Comparison of ENCODE assay signal across 8 cellular contexts in genomic region chr1:156500847-156501686, GRCh38. TPM values are rescaled to one million over a fixed set of nuclear protein-coding genes. Genes with fewer than 3 reads are reported as not detected.
DNase-seq lines count a peak whose midpoint lies in the region; ATAC-seq and TF ChIP-seq lines count a peak whose summit lies in the region.

No MANE protein-coding gene starts in this region.

- intact Hi-C loops in Calu3 (cut with micrococcal nuclease; ENCODE audit: unreplicated experiment), result loop anchor here (5.0 kb wide), 2 partner anchors 71 to 219 kb away; partner anchors contain the start of genes IQGAP3, SMG5 and TMEM79

- H3K9me3 Mint-ChIP-seq in Calu3 (ENCODE audit: low read depth, unreplicated experiment), result no peaks in the 10 kb centered on the region
- H3K9me3 Mint-ChIP-seq in endodermal cell, result peaks cover 4% of the 10 kb centered on the region

- peak overlapping the region; percentile 89 for H3K9ac ChIP-seq in HUES6 (ENCODE audit: low read length)
- peak overlapping the region; percentile 84 for H3K9ac ChIP-seq in NT2/D1 (ENCODE audit: insufficient read length, low read depth)
- peak overlapping the region; percentile 87 for H3K9ac ChIP-seq in endodermal cell (ENCODE audit: extremely low read depth, low read length, poor library complexity, severe bottlenecking)

- peaks cover 86% of the 10 kb centered on the region for H3K36me3 Mint-ChIP-seq in Calu3 (ENCODE audit: insufficient read depth, unreplicated experiment)
- no peaks in the 10 kb centered on the region for H3K36me3 Mint-ChIP-seq in endodermal cell (ENCODE audit: low read depth)

- H3K4me3 ChIP-seq in HUES6 (ENCODE audit: low read depth, low read length) (peak overlapping the region; percentile 76), NT2/D1 (ENCODE audit: insufficient read length, low read depth) (peak overlapping the region; percentile 89), endodermal cell (ENCODE audit: low read length) (peak overlapping the region; percentile 91)

- peak; percentile 39 for ATAC-seq in GM21423 (IDR thresholded peaks at IDR 0.05; ENCODE audit: unreplicated experiment)

- H3K9me3 ChIP-seq in HUES6 (ENCODE audit: control insufficient read depth, insufficient read depth, low read depth, low read length), result peaks cover 3% of the 10 kb centered on the region; the same call in 1 of the 2 replicates
- peaks cover 11% of the 10 kb centered on the region; the same call in 1 of the 2 replicates for H3K9me3 ChIP-seq in NT2/D1 (ENCODE audit: insufficient read depth, low read length)
- H3K9me3 ChIP-seq in endodermal cell (ENCODE audit: control insufficient read depth, low read length), result no peaks in the 10 kb centered on the region

- peaks cover 59% of the 10 kb centered on the region for H3K4me1 ChIP-seq in HUES6 (ENCODE audit: control insufficient read depth, insufficient read depth, low read length)
- peaks cover 37% of the 10 kb centered on the region for H3K4me1 ChIP-seq in NT2/D1 (ENCODE audit: insufficient read depth, insufficient read length)
- peaks cover 16% of the 10 kb centered on the region for H3K4me1 ChIP-seq in endodermal cell (ENCODE audit: control insufficient read depth, insufficient read depth, low read length)

- H3K4me1 Mint-ChIP-seq in Calu3 (ENCODE audit: low read depth, unreplicated experiment) (peaks cover 64% of the 10 kb centered on the region), endodermal cell (peaks cover 36% of the 10 kb centered on the region)

- H3K27me3 Mint-ChIP-seq in Calu3 (ENCODE audit: unreplicated experiment), result no peaks in the 10 kb centered on the region
- H3K27me3 Mint-ChIP-seq in endodermal cell (ENCODE audit: insufficient read depth), result no peaks in the 10 kb centered on the region

- 0% methylated on average over 5 to 58 of the region's 59 CpGs for WGBS in endodermal cell (ENCODE audit: insufficient coverage in 1 of 2, insufficient read length in 1 of 2), 2 experiments

- no peaks in the 10 kb centered on the region for H3K36me3 ChIP-seq in HUES6 (ENCODE audit: control insufficient read depth, insufficient read depth, low read length)
- H3K36me3 ChIP-seq in NT2/D1 (ENCODE audit: insufficient read depth, insufficient read length, low read length), result peaks cover 4% of the 10 kb centered on the region
- H3K36me3 ChIP-seq in endodermal cell (ENCODE audit: control insufficient read depth, insufficient read depth, low read length), result no peaks in the 10 kb centered on the region

- H3K4me3 Mint-ChIP-seq in Calu3 (ENCODE audit: low read depth, unreplicated experiment) (peak overlapping the region; percentile 88), endodermal cell (peak overlapping the region; percentile 82)

- CTCF ChIA-PET in Calu3 (lab: Charles Lee), result interaction anchor here (0.6 to 3.8 kb wide), 18 partner anchors 11 to 160 kb away, joined by 3 to 36 read pairs (median 5); partner anchors contain the start of gene NAXE

- H3K27ac Mint-ChIP-seq in Calu3 (ENCODE audit: unreplicated experiment) (peak overlapping the region; percentile 97), endodermal cell (peak overlapping the region; percentile 87)

- TF ChIP-seq CTCF in Calu3 (IDR thresholded peaks at IDR 0.05; ENCODE audit: unreplicated experiment) (peak; percentile 79), endodermal cell (conservative IDR thresholded peaks at IDR 0.05) (peak; percentile 75)

- DNase-seq in Calu3 (peak; percentile 98), NT2/D1 (ENCODE audit: low read depth, low spot score) (peak; percentile 95), endodermal cell (peak; percentile 97), midbrain (lab: John Stamatoyannopoulos, UW) (peak; percentile 98)
- peak; percentile 78 for DNase-seq in activated CD8-positive, alpha-beta memory T cell treated with anti-CD3 and anti-CD28 coated beads, Interleukin-2, amount 50 U/mL, for 24 hours (ENCODE audit: extremely low read depth)
- DNase-seq in stimulated activated CD8-positive, alpha-beta memory T cell treated with anti-CD3 and anti-CD28 coated beads, Interleukin-15, amount 100 ng/mL, for 48 hours (ENCODE audit: low read depth in 2 of 2), result peak; percentile 82 to 84

- no peaks in the 10 kb centered on the region for H3K27me3 ChIP-seq in HUES6 (ENCODE audit: control insufficient read depth, insufficient read depth, low read length)
- no peaks in the 10 kb centered on the region for H3K27me3 ChIP-seq in NT2/D1 (ENCODE audit: insufficient read depth, insufficient read length)
- H3K27me3 ChIP-seq in endodermal cell (ENCODE audit: control insufficient read depth, insufficient read depth, low read length, poor library complexity, severe bottlenecking), result no peaks in the 10 kb centered on the region

- TSS peak; percentile 76 for BruUV-seq in Calu3 (replicated peaks; lab: Mats Ljungman, UMichigan)

- peak overlapping the region; percentile 89 for H3K27ac ChIP-seq in HUES6 (ENCODE audit: low read depth, low read length)
- peak overlapping the region; percentile 98 for H3K27ac ChIP-seq in endodermal cell (ENCODE audit: low read depth, low read length)

RNA-seq across cellular contexts. Expression of gene MEF2D, which starts 0.5 kb away (rescaled TPM):
- total RNA-seq in Calu3 (2022) (48.4 and 54.1 TPM in 2 replicates), endodermal cell (10 to 100 TPM; 10.5 to 12.8 TPM)
- 11.5 TPM for polyA plus RNA-seq in endodermal cell (2013, experiment 1 of 2)
- 11.3 TPM for polyA plus RNA-seq in endodermal cell (2013, experiment 2 of 2)

Comparison
In these comparisons a context has a peak if more than half of its experiments do, and no peak if none do; other contexts are left out.
1. Peak in every context shown above with its lines: DNase-seq, ATAC-seq, H3K4me3 ChIP-seq and H3K27ac ChIP-seq.